23 cellular contexts compared by ENCODE assay signal in genomic region chr13:52414051-52414450, GRCh38. TPM values are rescaled to one million over a fixed set of nuclear protein-coding genes. Genes with fewer than 3 reads are reported as not detected.
DNase-seq lines count a peak whose midpoint lies in the region; ATAC-seq, FAIRE-seq and TF ChIP-seq lines count a peak whose summit lies in the region.
"Had no signal": no experiment of that assay in that cellular context is flagged by ENCODE, and none has a peak within 500 bp of the region (broad histone marks: within the 10 kb centered on the region; RNA-seq: fewer than 3 reads in every experiment).

No MANE protein-coding gene starts in this region.

- peaks cover 15% of the 10 kb centered on the region for H3K36me3 Mint-ChIP-seq in activated naive CD8-positive, alpha-beta T cell
- H3K36me3 Mint-ChIP-seq in activated naive CD8-positive, alpha-beta T cell treated with anti-CD3 and anti-CD28 coated beads for 36 hours = peaks cover 9% of the 10 kb centered on the region

- H3K4me1 Mint-ChIP-seq in activated naive CD8-positive, alpha-beta T cell (ENCODE audit: low read depth) = no peaks in the 10 kb centered on the region
- H3K4me1 Mint-ChIP-seq in activated naive CD8-positive, alpha-beta T cell treated with anti-CD3 and anti-CD28 coated beads for 36 hours = no peaks in the 10 kb centered on the region
- H3K4me1 Mint-ChIP-seq: nephron, T-cell had no signal

- in situ Hi-C loops in mammary epithelial cell (cut with MboI; ENCODE audit: low sequenced_read_pairs in 2 of 2) = loop anchor here in 1 of 2 donors (5.0 kb wide), 1 partner anchor 33 kb away; no protein-coding TSS in a partner anchor

- H3K9me3 ChIP-seq in mammary epithelial cell (replicated peaks; ENCODE audit: insufficient read depth, low read length) = no peaks in the 10 kb centered on the region
- H3K9me3 ChIP-seq in keratinocyte (ENCODE audit: control insufficient read depth, low read depth, low read length) = no peaks in the 10 kb centered on the region
- H3K9me3 ChIP-seq in suprapubic skin = no peaks in the 10 kb centered on the region
- H3K9me3 ChIP-seq: BLaER1 treated with 17β-estradiol and CSF1 and Interleukin-3, amounts not matched to agents 10 nM and 100 nM; left lung; sigmoid colon; uterus had no signal

- WGBS in mammary epithelial cell (ENCODE audit: low coverage, missing lambda C conversion rate) = 90% methylated on average over 1 of the region's 1 CpG
- WGBS in suprapubic skin = 76% methylated on average over 1 of the region's 1 CpG

- no peaks in the 10 kb centered on the region for H4K20me1 ChIP-seq in mammary epithelial cell (ENCODE audit: insufficient read depth, low read length)
- H4K20me1 ChIP-seq in keratinocyte (ENCODE audit: control insufficient read depth, extremely low read depth, insufficient read depth, low read length) = no peaks in the 10 kb centered on the region

- H3K79me2 ChIP-seq in mammary epithelial cell (ENCODE audit: insufficient read depth, low read length) = no peaks in the 10 kb centered on the region
- no peaks in the 10 kb centered on the region for H3K79me2 ChIP-seq in keratinocyte (ENCODE audit: control insufficient read depth, insufficient read depth, low read length)

- ATAC-seq in activated CD4-positive, CD25-positive, alpha-beta regulatory T cell treated with anti-CD3 and anti-CD28 coated beads, Interleukin-2, amount 50 U/mL, for 24 hours = no peak
- no peak for ATAC-seq in HG02642 (IDR thresholded peaks at IDR 0.05; ENCODE audit: poor library complexity, unreplicated experiment)
- ATAC-seq: left lung, T-cell had no signal

- H3K9me3 Mint-ChIP-seq in activated naive CD8-positive, alpha-beta T cell (ENCODE audit: low read depth) = no peaks in the 10 kb centered on the region
- no peaks in the 10 kb centered on the region for H3K9me3 Mint-ChIP-seq in activated naive CD8-positive, alpha-beta T cell treated with anti-CD3 and anti-CD28 coated beads for 36 hours
- H3K9me3 Mint-ChIP-seq: nephron, T-cell had no signal

- H3K27me3 Mint-ChIP-seq in activated naive CD8-positive, alpha-beta T cell = no peaks in the 10 kb centered on the region
- H3K27me3 Mint-ChIP-seq in activated naive CD8-positive, alpha-beta T cell treated with anti-CD3 and anti-CD28 coated beads for 36 hours = no peaks in the 10 kb centered on the region
- H3K27me3 Mint-ChIP-seq: T-cell had no signal

- DNase-seq in activated naive CD8-positive, alpha-beta T cell treated with anti-CD3 and anti-CD28 coated beads for 36 hours = no peak
- DNase-seq in mammary epithelial cell = peak; percentile 36
- DNase-seq in keratinocyte (ENCODE audit: low read depth, low spot score) = no peak
- DNase-seq in suprapubic skin (ENCODE audit: low spot score in 2 of 2) = no peak
- DNase-seq in activated naive CD4-positive, alpha-beta T cell treated with Interleukin-2 at 50 U/mL for 16 hours = no peak
- DNase-seq: activated CD4-positive, CD25-positive, alpha-beta regulatory T cell treated with anti-CD3 and anti-CD28 coated beads, Interleukin-2, amount 50 U/mL, for 72 hours; activated CD8-positive, alpha-beta memory T cell treated with anti-CD3 and anti-CD28 coated beads for 24 hours; activated naive CD4-positive, alpha-beta T cell; activated T-cell treated with anti-CD3 and anti-CD28 coated beads, Interleukin-2, amount 50 U/mL, for 48 hours; DND-41; hypothalamus; KBM-7; NCI-H1436 treated with DMSO at 0.1 percent for 48 hours; sigmoid colon; T-cell; uterus had no signal

- H2AFZ ChIP-seq in mammary epithelial cell (ENCODE audit: low read depth, low read length) = peak overlapping the region; percentile 14
- H2AFZ ChIP-seq in keratinocyte (ENCODE audit: control insufficient read depth, low read length) = no peak overlapping the region

- H3K9me1 ChIP-seq in keratinocyte (ENCODE audit: control insufficient read depth, extremely low read depth, insufficient read depth, low read length) = no peaks in the 10 kb centered on the region

- H3K4me2 ChIP-seq in mammary epithelial cell (ENCODE audit: insufficient read depth, low read depth, low read length) (peak overlapping the region; percentile 73), keratinocyte (ENCODE audit: control insufficient read depth, extremely low read depth, insufficient read depth, low read depth, low read length) (peak overlapping the region; percentile 54)
- H3K4me2 ChIP-seq: BLaER1 treated with 17β-estradiol and CSF1 and Interleukin-3, amounts not matched to agents 10 nM and 100 nM had no signal

- no peak for FAIRE-seq in keratinocyte (lab: Jason Lieb, UNC)
- FAIRE-seq: H1 had no signal

- peak overlapping the region; percentile 92 for H3K27ac ChIP-seq in mammary epithelial cell (ENCODE audit: insufficient read depth, low read depth, low read length)
- H3K27ac ChIP-seq in keratinocyte (ENCODE audit: control insufficient read depth, insufficient read depth, low read length) = peak overlapping the region; percentile 87
- H3K27ac ChIP-seq in suprapubic skin = peak overlapping the region; percentile 64
- H3K27ac ChIP-seq: BLaER1 treated with 17β-estradiol and CSF1 and Interleukin-3, amounts not matched to agents 10 nM and 100 nM; left lung; sigmoid colon; uterus had no signal

- intact Hi-C loops in mammary epithelial cell (cut with micrococcal nuclease) = no loop called here

- H3K4me3 Mint-ChIP-seq in activated naive CD8-positive, alpha-beta T cell = no peak overlapping the region
- H3K4me3 Mint-ChIP-seq in activated naive CD8-positive, alpha-beta T cell treated with anti-CD3 and anti-CD28 coated beads for 36 hours = no peak overlapping the region
- H3K4me3 Mint-ChIP-seq: nephron, T-cell had no signal

- no peak for TF ChIP-seq CTCF in mammary epithelial cell (conservative IDR thresholded peaks at IDR 0.05 in 1 of 2, IDR thresholded peaks at IDR 0.05 in 1 of 2; ENCODE audit: extremely low read depth in 1 of 2, insufficient read depth in 1 of 2, low read depth in 1 of 2, low read length in 2 of 2)
- TF ChIP-seq CTCF in keratinocyte (optimal IDR thresholded peaks at IDR 0.05 in 1 of 3, IDR thresholded peaks at IDR 0.05 in 1 of 3, conservative IDR thresholded peaks at IDR 0.05 in 1 of 3; ENCODE audit: extremely low read depth in 1 of 3, insufficient read depth in 2 of 3, low read length in 3 of 3) = no peak
- no peak for TF ChIP-seq CTCF in suprapubic skin (IDR thresholded peaks at IDR 0.05)

- no TSS peak for BruUV-seq in mammary epithelial cell (replicated peaks; lab: Mats Ljungman, UMichigan)

- TF ChIP-seq POLR2A in suprapubic skin (IDR thresholded peaks at IDR 0.05) = no peak

- H3K36me3 ChIP-seq in mammary epithelial cell (ENCODE audit: insufficient read depth, low read length) (peaks cover 16% of the 10 kb centered on the region), keratinocyte (ENCODE audit: control insufficient read depth in 2 of 2, extremely low read depth in 1 of 2, insufficient read depth in 2 of 2, low read length in 2 of 2) (peaks cover 7 to 11% of the 10 kb centered on the region in 2 experiments), suprapubic skin (peaks cover 46% of the 10 kb centered on the region)

- H3K4me3 ChIP-seq in mammary epithelial cell (replicated peaks in 1 of 3; ENCODE audit: insufficient read depth in 1 of 3, low read depth in 2 of 3, low read length in 3 of 3) = no peak overlapping the region
- H3K4me3 ChIP-seq in keratinocyte (ENCODE audit: control insufficient read depth in 2 of 3, extremely low read depth in 1 of 3, insufficient read depth in 2 of 3, low read depth in 1 of 3, low read length in 3 of 3) = no peak overlapping the region
- H3K4me3 ChIP-seq in suprapubic skin = no peak overlapping the region
- H3K4me3 ChIP-seq: BLaER1 treated with 17β-estradiol and CSF1 and Interleukin-3, amounts not matched to agents 10 nM and 100 nM; left lung; sigmoid colon; uterus had no signal

- H3K27ac Mint-ChIP-seq in activated naive CD8-positive, alpha-beta T cell = peak overlapping the region; percentile 22
- H3K27ac Mint-ChIP-seq in activated naive CD8-positive, alpha-beta T cell treated with anti-CD3 and anti-CD28 coated beads for 36 hours = no peak overlapping the region
- H3K27ac Mint-ChIP-seq: nephron, T-cell had no signal

- dilution Hi-C loops in mammary epithelial cell (cut with HindIII; ENCODE audit: low sequenced_read_pairs) = no loop called here
- dilution Hi-C loops in keratinocyte (cut with MboI; ENCODE audit: extremely low pct_ligation_motif_present, low sequenced_read_pairs) = no loop called here

- peak overlapping the region; percentile 66 for H3K9ac ChIP-seq in mammary epithelial cell (ENCODE audit: insufficient read depth, low read length)
- H3K9ac ChIP-seq in keratinocyte (ENCODE audit: control insufficient read depth, extremely low read depth, insufficient read depth, low read length) = peak overlapping the region; percentile 31
- H3K9ac ChIP-seq: BLaER1 treated with 17β-estradiol and CSF1 and Interleukin-3, amounts not matched to agents 10 nM and 100 nM had no signal

- no peak for TF ChIP-seq EP300 in suprapubic skin (IDR thresholded peaks at IDR 0.05)

- peaks cover 46% of the 10 kb centered on the region for H3K4me1 ChIP-seq in mammary epithelial cell (ENCODE audit: insufficient read depth, low read length)
- H3K4me1 ChIP-seq in keratinocyte (ENCODE audit: control insufficient read depth, extremely low read depth, insufficient read depth, low read length) = peaks cover 58% of the 10 kb centered on the region
- H3K4me1 ChIP-seq in suprapubic skin = peaks cover 21% of the 10 kb centered on the region
- H3K4me1 ChIP-seq: BLaER1 treated with 17β-estradiol and CSF1 and Interleukin-3, amounts not matched to agents 10 nM and 100 nM; left lung; sigmoid colon; uterus had no signal

- CTCF ChIA-PET in mammary epithelial cell (lab: Charles Lee; ENCODE audit: low non-redundant PET) = no interaction called here

- H3K27me3 ChIP-seq in mammary epithelial cell (ENCODE audit: insufficient read depth, low read length) (no peaks in the 10 kb centered on the region), keratinocyte (ENCODE audit: control insufficient read depth, extremely low read depth, insufficient read depth, low read length) (no peaks in the 10 kb centered on the region), suprapubic skin (no peaks in the 10 kb centered on the region)
- H3K27me3 ChIP-seq: BLaER1 treated with 17β-estradiol and CSF1 and Interleukin-3, amounts not matched to agents 10 nM and 100 nM; left lung; sigmoid colon; uterus had no signal

RNA-seq across cellular contexts. Expression of gene THSD1, which starts 8.1 kb away (rescaled TPM):
- under 1 TPM; 0.14 to 0.26 TPM for total RNA-seq in activated naive CD8-positive, alpha-beta T cell treated with anti-CD3 and anti-CD28 coated beads for 36 hours
- 10 to 100 TPM; 27.2 to 44.5 TPM for total RNA-seq in mammary epithelial cell
- 30.7 TPM for polyA plus RNA-seq in mammary epithelial cell
- 30.0 TPM for polyA minus RNA-seq in mammary epithelial cell
- polyA plus RNA-seq in keratinocyte = 9.2 to 15.4 TPM (median 9.7 TPM) in 3 replicates
- 8.0 TPM for polyA plus RNA-seq in keratinocyte (2011; ENCODE audit: low read depth)
- 5.2 and 5.3 TPM in 2 replicates for polyA plus RNA-seq in keratinocyte (2011; cell fraction: cytosol; rRNA removed)
- 21.1 and 25.2 TPM in 2 replicates for polyA plus RNA-seq in keratinocyte (2011; cell fraction: nucleus; rRNA removed)
- polyA plus RNA-seq in keratinocyte (2012; ENCODE audit: low replicate concordance) = 6.5 and 11.4 TPM in 2 replicates
- 9.6 to 25.4 TPM (median 19.5 TPM) in 3 replicates for polyA minus RNA-seq in keratinocyte
- 10.7 TPM for polyA minus RNA-seq in keratinocyte (2011; cell fraction: cytosol; rRNA and poly(A)+ RNA removed)
- 20.2 and 27.3 TPM in 2 replicates for polyA minus RNA-seq in keratinocyte (2011; cell fraction: nucleus; rRNA and poly(A)+ RNA removed)
- total RNA-seq in suprapubic skin = 10 to 100 TPM in 2 of 4 donors, 1 to 10 TPM in 2; 4.9 to 17.1 (median 7.9) TPM

RNA-seq across cellular contexts. Expression of gene VPS36, which starts 36.4 kb away (rescaled TPM):
- total RNA-seq in activated naive CD8-positive, alpha-beta T cell treated with anti-CD3 and anti-CD28 coated beads for 36 hours = 10 to 100 TPM; 22.6 to 26.1 TPM
- total RNA-seq in mammary epithelial cell (10 to 100 TPM; 40.5 to 48.7 TPM), suprapubic skin (100 to 1,000 TPM in 1 of 4 donors, 10 to 100 TPM in 3; 86.0 to 331 (median 95.2) TPM)
- polyA plus RNA-seq in mammary epithelial cell (9.0 TPM), keratinocyte (12.8 to 36.5 TPM (median 24.6 TPM) in 3 replicates)
- polyA minus RNA-seq in mammary epithelial cell (20.3 TPM), keratinocyte (11.9 to 23.6 TPM (median 16.1 TPM) in 3 replicates)
- polyA plus RNA-seq in keratinocyte (2011; ENCODE audit: low read depth) = 15.9 TPM
- 13.7 and 25.0 TPM in 2 replicates for polyA plus RNA-seq in keratinocyte (2011; cell fraction: cytosol; rRNA removed)
- polyA plus RNA-seq in keratinocyte (2011; cell fraction: nucleus; rRNA removed) = 41.5 and 52.4 TPM in 2 replicates
- 17.3 and 19.1 TPM in 2 replicates for polyA plus RNA-seq in keratinocyte (2012; ENCODE audit: low replicate concordance)
- 11.1 TPM for polyA minus RNA-seq in keratinocyte (2011; cell fraction: cytosol; rRNA and poly(A)+ RNA removed)
- polyA minus RNA-seq in keratinocyte (2011; cell fraction: nucleus; rRNA and poly(A)+ RNA removed) = 17.2 and 34.1 TPM in 2 replicates

RNA-seq across cellular contexts. Expression of gene CKAP2, which starts 41.2 kb away (rescaled TPM):
- total RNA-seq in activated naive CD8-positive, alpha-beta T cell treated with anti-CD3 and anti-CD28 coated beads for 36 hours = 10 to 100 TPM; 55.4 to 56.1 TPM
- total RNA-seq in mammary epithelial cell = 10 to 100 TPM; 34.3 to 46.7 TPM
- polyA plus RNA-seq in mammary epithelial cell = 15.5 TPM
- polyA minus RNA-seq in mammary epithelial cell = 30.7 TPM
- polyA plus RNA-seq in keratinocyte = 14.5 to 29.7 TPM (median 18.9 TPM) in 3 replicates
- 32.4 TPM for polyA plus RNA-seq in keratinocyte (2011; ENCODE audit: low read depth)
- polyA plus RNA-seq in keratinocyte (2011; cell fraction: cytosol; rRNA removed) = 15.2 and 28.2 TPM in 2 replicates
- 26.0 and 31.1 TPM in 2 replicates for polyA plus RNA-seq in keratinocyte (2011; cell fraction: nucleus; rRNA removed)
- polyA plus RNA-seq in keratinocyte (2012; ENCODE audit: low replicate concordance) = 14.9 and 25.2 TPM in 2 replicates
- 4.0 to 29.3 TPM (median 9.3 TPM) in 3 replicates for polyA minus RNA-seq in keratinocyte
- 17.6 TPM for polyA minus RNA-seq in keratinocyte (2011; cell fraction: cytosol; rRNA and poly(A)+ RNA removed)
- polyA minus RNA-seq in keratinocyte (2011; cell fraction: nucleus; rRNA and poly(A)+ RNA removed) = 10.7 and 23.5 TPM in 2 replicates
- total RNA-seq in suprapubic skin = 10 to 100 TPM; 16.0 to 33.8 (median 24.5) TPM

Comparison
In these comparisons a context has a peak if more than half of its experiments do, and no peak if none do; other contexts are left out.
1. RNA of gene THSD1, which starts 8.1 kb away (total RNA-seq): 27.2 to 44.5 TPM in mammary epithelial cell and 4.9 to 17.1 TPM in suprapubic skin; 0.14 to 0.26 TPM in activated naive CD8-positive, alpha-beta T cell treated with anti-CD3 and anti-CD28 coated beads for 36 hours; every median in the first group is over 4 times any median in the second.
2. Peak in every context shown above with its lines, with median percentiles within 50 percentile points of each other: H3K27ac ChIP-seq.